In the genomic region with DNA sequence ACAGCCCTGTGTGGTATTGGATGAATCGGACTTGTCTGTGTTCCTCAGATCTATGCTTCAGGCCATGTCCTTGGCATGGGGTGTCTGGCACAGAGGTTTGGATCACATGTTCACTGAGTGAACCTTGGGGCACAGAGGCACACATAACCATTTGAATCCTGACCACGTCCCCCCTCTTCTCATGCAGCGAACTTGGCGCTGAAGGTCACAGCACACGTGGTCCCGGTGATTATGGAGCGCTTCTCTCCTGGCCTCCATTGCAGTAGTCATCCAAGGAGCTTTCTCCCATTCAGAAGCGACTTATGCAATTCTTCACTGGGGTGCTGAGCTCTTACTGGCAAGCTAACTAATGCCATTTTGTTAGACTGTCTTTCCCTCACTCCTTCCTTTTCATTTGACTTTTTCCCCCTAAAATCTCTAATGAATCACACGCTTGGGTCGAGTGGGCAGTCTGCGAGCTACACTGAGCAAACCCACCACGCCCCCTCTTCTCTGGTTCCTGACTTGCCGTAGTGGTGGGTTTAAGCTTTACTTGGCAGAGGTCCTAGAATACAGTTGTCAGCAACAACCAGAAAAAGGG, we compare ENCODE assay signal across 9 cellular contexts. TPM values are rescaled to one million over a fixed set of nuclear protein-coding genes. Genes with fewer than 3 reads are reported as not detected.
A peak's percentile ranks its signal among the peaks of the same experiment; 100 is the strongest.
DNase-seq lines count a peak whose midpoint lies in the region; ATAC-seq and TF ChIP-seq lines count a peak whose summit lies in the region.
"Had no signal": no experiment of that assay in that cellular context is flagged by ENCODE, and none has a peak within 500 bp of the region (broad histone marks: within the 10 kb centered on the region; RNA-seq: fewer than 3 reads in every experiment).

No MANE protein-coding gene starts in this region.

- H3K27me3 ChIP-seq in RWPE2 (ENCODE audit: insufficient read depth, poor library complexity, severe bottlenecking): peaks cover 18% of the 10 kb centered on the region

- DNase-seq in NCI-H1417 (lab: John Stamatoyannopoulos, UW) (peak in 2 of 3 experiments; percentile 48 to 62), NCI-H1417 treated with DMSO at 0.1 percent for 48 hours (lab: John Stamatoyannopoulos, UW) (no peak), RWPE2 (ENCODE audit: low spot score) (no peak), fibroblast of the conjunctiva (ENCODE audit: low read depth) (peak; percentile 14), sciatic nerve (ENCODE audit: low spot score) (no peak), NCI-H2107 (lab: John Stamatoyannopoulos, UW) (no peak), GM19240 (ENCODE audit: insufficient read length, low spot score) (no peak)
- DNase-seq: natural killer cell had no signal

- intact Hi-C loops in sciatic nerve (cut with DNase I): no loop called here

- H3K9me3 ChIP-seq in RWPE2 (ENCODE audit: severe bottlenecking): no peaks in the 10 kb centered on the region

- no peaks in the 10 kb centered on the region for H3K4me1 ChIP-seq in RWPE2 (ENCODE audit: insufficient read depth, poor library complexity, severe bottlenecking)

- H3K4me3 ChIP-seq in RWPE2 (ENCODE audit: severe bottlenecking): no peak overlapping the region

- no peak overlapping the region for H3K27ac ChIP-seq in RWPE2 (ENCODE audit: poor library complexity, severe bottlenecking)

- ATAC-seq in RWPE2 (ENCODE audit: low read depth) (peak; percentile 29; the same call in 2 of the 3 replicates), sciatic nerve (peak; percentile 77), GM21515 (IDR thresholded peaks at IDR 0.05; ENCODE audit: unreplicated experiment) (no peak)
- ATAC-seq: natural killer cell had no signal

- H3K36me3 ChIP-seq in RWPE2 (ENCODE audit: low read depth): no peaks in the 10 kb centered on the region

- no peak for TF ChIP-seq CTCF in RWPE2 (IDR thresholded peaks at IDR 0.05; ENCODE audit: poor library complexity, severe bottlenecking)

RNA-seq across cellular contexts. Expression of gene KCNG2, which starts 59.4 kb away (rescaled TPM):
- 0.22 TPM for total RNA-seq in sciatic nerve
- total RNA-seq: natural killer cell had no signal

Comparison
In these comparisons a context has a peak if more than half of its experiments do, and no peak if none do; other contexts are left out.
1. DNase-seq: peak in NCI-H1417 (2 of 3) and fibroblast of the conjunctiva (single experiment); none in NCI-H1417 treated with DMSO at 0.1 percent for 48 hours (single experiment), RWPE2 (single experiment), sciatic nerve (single experiment), NCI-H2107 (single experiment) and GM19240 (single experiment).